36 cellular contexts compared by ENCODE assay signal in the genomic region with DNA sequence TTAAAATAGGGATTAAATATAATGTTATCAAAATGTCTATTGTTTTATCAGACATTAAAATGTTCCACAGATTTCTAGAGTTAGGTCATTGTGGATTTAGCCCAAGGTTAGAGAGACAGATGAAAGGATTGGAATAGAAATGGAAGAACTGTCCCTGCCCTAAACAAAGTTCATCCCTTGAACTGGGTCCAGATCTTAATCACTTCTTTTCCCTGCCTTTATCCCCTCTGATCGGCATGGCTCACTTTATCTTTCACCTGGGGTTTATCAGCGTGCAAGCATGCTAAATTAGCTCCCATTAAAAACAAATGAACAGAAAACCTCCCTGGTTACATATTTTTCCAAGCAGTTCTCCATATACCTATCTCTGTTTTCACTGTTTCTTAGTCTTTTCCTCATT. TPM values are rescaled to one million over a fixed set of nuclear protein-coding genes. Genes with fewer than 3 reads are reported as not detected.
A peak's percentile ranks its signal among the peaks of the same experiment; 100 is the strongest.
DNase-seq lines count a peak whose midpoint lies in the region; ATAC-seq, FAIRE-seq and TF ChIP-seq lines count a peak whose summit lies in the region.
"Had no signal": no experiment of that assay in that cellular context is flagged by ENCODE, and none has a peak within 500 bp of the region (broad histone marks: within the 10 kb centered on the region; RNA-seq: fewer than 3 reads in every experiment).

No MANE protein-coding gene starts in this region.

- CTCF ChIA-PET in HepG2 (lab: Yijun Ruan, JAX; ENCODE audit: low intra/inter-chr PET ratio, low total read pairs) = no interaction called here
- CTCF ChIA-PET in Caco-2 (lab: Charles Lee) = no interaction called here

- peak overlapping the region; percentile 51 for H3K4me2 ChIP-seq in HepG2 (ENCODE audit: low read depth, low read length)
- H3K4me2 ChIP-seq in hepatocyte = no peak overlapping the region
- H3K4me2 ChIP-seq: A549; BLaER1; BLaER1 treated with 17β-estradiol and CSF1 and Interleukin-3, amounts not matched to agents 10 nM and 100 nM had no signal

- no peak for TF ChIP-seq POLR2A in HepG2 (IDR thresholded peaks at IDR 0.05; ENCODE audit: insufficient read depth in 1 of 2, low read depth in 2 of 2, low read length in 2 of 2)
- TF ChIP-seq POLR2A in right lobe of liver (IDR thresholded peaks at IDR 0.05) = no peak

- peaks cover 10% of the 10 kb centered on the region for H3K9me3 ChIP-seq in HepG2 (ENCODE audit: low read length)
- H3K9me3 ChIP-seq in right lobe of liver = no peaks in the 10 kb centered on the region
- peaks cover 9% of the 10 kb centered on the region for H3K9me3 ChIP-seq in Caco-2
- H3K9me3 ChIP-seq in hepatocyte (ENCODE audit: low read depth) = no peaks in the 10 kb centered on the region
- no peaks in the 10 kb centered on the region for H3K9me3 ChIP-seq in small intestine (ENCODE audit: control insufficient read depth, low read depth)
- no peaks in the 10 kb centered on the region for H3K9me3 ChIP-seq in upper lobe of right lung
- H3K9me3 ChIP-seq: A549, BE2C had no signal

- no peak overlapping the region for H3K9ac ChIP-seq in HepG2 (ENCODE audit: insufficient read depth, low read depth, low read length)
- H3K9ac ChIP-seq: BLaER1; BLaER1 treated with 17β-estradiol and CSF1 and Interleukin-3, amounts not matched to agents 10 nM and 100 nM had no signal

- DNase-seq in HepG2 (ENCODE audit: low spot score) (peak; percentile 66), right lobe of liver (no peak), Caco-2 (no peak), hepatocyte (ENCODE audit: low spot score) (no peak), small intestine (peak; percentile 36), endothelial cell (ENCODE audit: low spot score) (no peak), upper lobe of right lung (no peak)
- DNase-seq in activated effector memory CD4-positive, alpha-beta T cell treated with Interleukin-2 at 50 U/mL for 16 hours = no peak
- DNase-seq: 8988T; ACHN; AML-193; BE2C; C1 segment of cervical spinal cord; Calu3; CD4-positive, alpha-beta memory T cell; CD4-positive, alpha-beta T cell; CD4-positive, CD25-positive, alpha-beta regulatory T cell; CD8-positive, alpha-beta memory T cell; CD8-positive, alpha-beta T cell; COR-L47; DMS 273 treated with DMSO at 0.1 percent for 48 hours; DMS153; DMS53; DMS79; DMS79 treated with DMSO at 0.1 percent for 48 hours; DND-41; EL had no signal

- ATAC-seq in HepG2 (peak; percentile 91), right lobe of liver (no peak), upper lobe of right lung (no peak)
- ATAC-seq: A549; CD8-positive, alpha-beta T cell had no signal

- H3K27ac Mint-ChIP-seq in Caco-2 (ENCODE audit: unreplicated experiment) (no peak overlapping the region), endothelial cell (ENCODE audit: unreplicated experiment) (no peak overlapping the region)
- H3K27ac Mint-ChIP-seq: B cell; CD14-positive monocyte; CD4-positive, alpha-beta T cell; CD4-positive, CD25-positive, alpha-beta regulatory T cell; CD8-positive, alpha-beta memory T cell; CD8-positive, alpha-beta T cell had no signal

- H3K27me3 ChIP-seq in HepG2 (ENCODE audit: control insufficient read depth in 1 of 2, insufficient read depth in 2 of 2, low read length in 2 of 2) (no peaks in the 10 kb centered on the region), right lobe of liver (no peaks in the 10 kb centered on the region), Caco-2 (replicated peaks; ENCODE audit: control insufficient read depth, insufficient read depth, low read length) (no peaks in the 10 kb centered on the region), hepatocyte (no peaks in the 10 kb centered on the region), small intestine (ENCODE audit: control insufficient read depth in 2 of 2, insufficient read depth in 2 of 2, low read length in 2 of 2) (no peaks in the 10 kb centered on the region), upper lobe of right lung (no peaks in the 10 kb centered on the region)
- H3K27me3 ChIP-seq: BLaER1; BLaER1 treated with 17β-estradiol and CSF1 and Interleukin-3, amounts not matched to agents 10 nM and 100 nM had no signal

- TF ChIP-seq EP300 in HepG2 (IDR thresholded peaks at IDR 0.05; ENCODE audit: low read depth in 2 of 2, low read length in 2 of 2) (peak in 1 of 2 experiments; percentile 55; a peak in 2 of 4 replicates), HepG2 (CRISPR knock-in tag; IDR thresholded peaks at IDR 0.05; ENCODE audit: borderline replicate concordance) (no peak)

- peak; percentile 21 for FAIRE-seq in HepG2 (lab: Jason Lieb, UNC)
- no peak for FAIRE-seq in small intestine (lab: Jason Lieb, UNC)
- FAIRE-seq: A204.1, A549, D721Med had no signal

- no peak overlapping the region for H3K4me3 ChIP-seq in HepG2 (replicated peaks in 1 of 3; ENCODE audit: insufficient read depth in 1 of 3, low read depth in 2 of 3, low read length in 3 of 3)
- no peak overlapping the region for H3K4me3 ChIP-seq in right lobe of liver
- no peak overlapping the region for H3K4me3 ChIP-seq in Caco-2 (ENCODE audit: low read depth, low read length)
- no peak overlapping the region for H3K4me3 ChIP-seq in hepatocyte
- no peak overlapping the region for H3K4me3 ChIP-seq in small intestine (ENCODE audit: low read depth in 1 of 2, low read length in 2 of 2)
- no peak overlapping the region for H3K4me3 ChIP-seq in upper lobe of right lung
- H3K4me3 ChIP-seq: A549; BLaER1; BLaER1 treated with 17β-estradiol and CSF1 and Interleukin-3, amounts not matched to agents 10 nM and 100 nM had no signal

- intact Hi-C loops in HepG2 (cut with micrococcal nuclease; ENCODE audit: unreplicated experiment) (loop anchor here (1.0 kb wide), 1 partner anchor 23 kb away; a partner anchor contains a TSS), right lobe of liver (cut with DNase I) (no loop called here), Caco-2 (cut with micrococcal nuclease; ENCODE audit: unreplicated experiment) (loop anchor here (1.0 kb wide), 1 partner anchor 9 kb away; no protein-coding TSS in a partner anchor), upper lobe of right lung (cut with DNase I) (no loop called here)

- 0% methylated on average over 2 of the region's 2 CpGs for WGBS in HepG2 (ENCODE audit: low lambda C conversion rate)
- WGBS in right lobe of liver (ENCODE audit: insufficient coverage, low coverage, low lambda C conversion rate, missing lambda C conversion rate) = 27% methylated on average over 2 of the region's 2 CpGs
- WGBS in hepatocyte (ENCODE audit: low lambda C conversion rate, missing lambda C conversion rate) = 51% methylated on average over 2 of the region's 2 CpGs
- WGBS in small intestine, 3 donors = 20 to 61% (median 30%) methylated on average over 2 of the region's 2 CpGs

- H3K4me1 ChIP-seq in HepG2 (ENCODE audit: insufficient read depth, low read length) (peaks cover 49% of the 10 kb centered on the region), right lobe of liver (no peaks in the 10 kb centered on the region), Caco-2 (peaks cover 16% of the 10 kb centered on the region), hepatocyte (ENCODE audit: insufficient read depth) (no peaks in the 10 kb centered on the region), small intestine (ENCODE audit: control insufficient read depth in 2 of 2, insufficient read depth in 1 of 2, low read depth in 1 of 2, low read length in 1 of 2) (no peaks in the 10 kb centered on the region), upper lobe of right lung (no peaks in the 10 kb centered on the region)
- H3K4me1 ChIP-seq: A549, BE2C, BLaER1 had no signal

- H3K36me3 Mint-ChIP-seq in Caco-2 (ENCODE audit: insufficient read depth, unreplicated experiment) (peaks cover 4% of the 10 kb centered on the region), endothelial cell (ENCODE audit: low read depth, unreplicated experiment) (peaks cover 10% of the 10 kb centered on the region)
- H3K36me3 Mint-ChIP-seq: CD14-positive monocyte; CD4-positive, CD25-positive, alpha-beta regulatory T cell; CD8-positive, alpha-beta memory T cell; CD8-positive, alpha-beta T cell had no signal

- H3K27ac ChIP-seq in HepG2 (ENCODE audit: extremely low read length, insufficient read depth, low read length) = peak overlapping the region; percentile 47
- no peak overlapping the region for H3K27ac ChIP-seq in right lobe of liver
- H3K27ac ChIP-seq in hepatocyte = peak overlapping the region; percentile 20
- H3K27ac ChIP-seq in small intestine (ENCODE audit: low read depth in 1 of 2, low read length in 1 of 2) = no peak overlapping the region
- H3K27ac ChIP-seq in upper lobe of right lung = no peak overlapping the region
- H3K27ac ChIP-seq: 22Rv1; A549; BLaER1; BLaER1 treated with 17β-estradiol and CSF1 and Interleukin-3, amounts not matched to agents 10 nM and 100 nM; C4-2B had no signal

- TF ChIP-seq CTCF in HepG2 (CRISPR knock-in tag; IDR thresholded peaks at IDR 0.05) = no peak
- no peak for TF ChIP-seq CTCF in right lobe of liver (IDR thresholded peaks at IDR 0.05)
- TF ChIP-seq CTCF in Caco-2 (IDR thresholded peaks at IDR 0.05; ENCODE audit: insufficient read depth in 1 of 2, low read depth in 1 of 2, low read length in 1 of 2, severe bottlenecking in 1 of 2, unreplicated experiment in 1 of 2) = no peak
- TF ChIP-seq CTCF in hepatocyte (IDR thresholded peaks at IDR 0.05; ENCODE audit: poor library complexity) = no peak
- TF ChIP-seq CTCF in endothelial cell (IDR thresholded peaks at IDR 0.05; ENCODE audit: unreplicated experiment) = no peak
- no peak for TF ChIP-seq CTCF in upper lobe of right lung (IDR thresholded peaks at IDR 0.05)

- H3K4me3 Mint-ChIP-seq in Caco-2 (ENCODE audit: unreplicated experiment) (peak overlapping the region; percentile 14), endothelial cell (ENCODE audit: unreplicated experiment) (no peak overlapping the region)
- H3K4me3 Mint-ChIP-seq: B cell; CD14-positive monocyte; CD4-positive, alpha-beta memory T cell; CD4-positive, alpha-beta T cell; CD4-positive, CD25-positive, alpha-beta regulatory T cell; CD8-positive, alpha-beta memory T cell; CD8-positive, alpha-beta T cell had no signal

- BruUV-seq in HepG2 (replicated peaks; lab: Mats Ljungman, UMichigan) (no TSS peak), Caco-2 (replicated peaks; lab: Mats Ljungman, UMichigan) (no TSS peak)

- TF ChIP-seq RAD21 in HepG2 (CRISPR knock-in tag; IDR thresholded peaks at IDR 0.05) = no peak

- in situ Hi-C loops in HepG2 (cut with HindIII; ENCODE audit: extremely low pct_ligation_motif_present, low pct_unique_long_range_greater_than_20kb) = no loop called here

- H3K36me3 ChIP-seq in HepG2 (replicated peaks in 1 of 2; ENCODE audit: control insufficient read depth in 1 of 2, insufficient read depth in 2 of 2, low read length in 2 of 2) = no peaks in the 10 kb centered on the region
- no peaks in the 10 kb centered on the region for H3K36me3 ChIP-seq in right lobe of liver
- no peaks in the 10 kb centered on the region for H3K36me3 ChIP-seq in Caco-2 (ENCODE audit: control insufficient read depth, insufficient read depth, low read length)
- H3K36me3 ChIP-seq in hepatocyte (replicated peaks; ENCODE audit: insufficient read depth, low read depth) = no peaks in the 10 kb centered on the region
- no peaks in the 10 kb centered on the region for H3K36me3 ChIP-seq in small intestine (ENCODE audit: control insufficient read depth in 2 of 2, insufficient read depth in 2 of 2, low read length in 2 of 2)
- no peaks in the 10 kb centered on the region for H3K36me3 ChIP-seq in upper lobe of right lung
- H3K36me3 ChIP-seq: BE2C, BLaER1 had no signal

- H3K9me3 Mint-ChIP-seq in Caco-2 (ENCODE audit: unreplicated experiment) (peaks cover 44% of the 10 kb centered on the region), endothelial cell (ENCODE audit: unreplicated experiment) (peaks cover 5% of the 10 kb centered on the region)

- H4K20me1 ChIP-seq in HepG2 (ENCODE audit: insufficient read depth, low read length) (no peaks in the 10 kb centered on the region), hepatocyte (ENCODE audit: insufficient read depth, poor library complexity, severe bottlenecking) (no peaks in the 10 kb centered on the region)
- H4K20me1 ChIP-seq: BLaER1; BLaER1 treated with 17β-estradiol and CSF1 and Interleukin-3, amounts not matched to agents 10 nM and 100 nM had no signal

- H3K9me2 ChIP-seq in hepatocyte (replicated peaks; ENCODE audit: insufficient read depth) = no peaks in the 10 kb centered on the region

- H2AFZ ChIP-seq in HepG2 (ENCODE audit: low read length) (no peak overlapping the region), hepatocyte (no peak overlapping the region)

- H3K79me2 ChIP-seq in HepG2 (ENCODE audit: insufficient read depth, low read length) (no peaks in the 10 kb centered on the region), hepatocyte (no peaks in the 10 kb centered on the region)

- peaks cover 20% of the 10 kb centered on the region for H3K4me1 Mint-ChIP-seq in Caco-2 (ENCODE audit: low read depth, unreplicated experiment)
- H3K4me1 Mint-ChIP-seq in endothelial cell (ENCODE audit: unreplicated experiment) = no peaks in the 10 kb centered on the region
- H3K4me1 Mint-ChIP-seq: B cell; CD8-positive, alpha-beta memory T cell had no signal

- POLR2A ChIA-PET in HepG2 (lab: Yijun Ruan, JAX) (interaction anchor here (0.8 kb wide), 1 partner anchor 24 kb away, joined by 5 read pairs; a partner anchor contains a TSS), Caco-2 (lab: Charles Lee) (no interaction called here)

- no peaks in the 10 kb centered on the region for H3K27me3 Mint-ChIP-seq in Caco-2 (ENCODE audit: insufficient read depth, unreplicated experiment)
- peaks cover 10% of the 10 kb centered on the region for H3K27me3 Mint-ChIP-seq in endothelial cell (ENCODE audit: unreplicated experiment)

RNA-seq across cellular contexts. Expression of a gene that starts 23.4 kb away (rescaled TPM):
- total RNA-seq in HepG2 (2016; rRNA removed; fragmentation: Illumina TruSeq; extraction: Trizol) = 27.2 and 47.1 TPM in 2 replicates
- 11.8 and 17.4 TPM in 2 replicates for total RNA-seq in HepG2 (2016; cell fraction: cytosol; rRNA removed; fragmentation: Illumina TruSeq; extraction: Trizol; ENCODE audit: low read depth)
- total RNA-seq in HepG2 (2016; cell fraction: insoluble cytoplasmic fraction; rRNA removed; fragmentation: Illumina TruSeq; extraction: Trizol) = 25.5 and 51.3 TPM in 2 replicates
- total RNA-seq in HepG2 (2016; cell fraction: membrane; rRNA removed; fragmentation: Illumina TruSeq; extraction: Trizol) = 9.4 and 9.9 TPM in 2 replicates
- 100 and 117 TPM in 2 replicates for total RNA-seq in HepG2 (2016; cell fraction: nucleus; rRNA removed; fragmentation: Illumina TruSeq; extraction: Trizol)
- polyA plus RNA-seq in HepG2 (2011; rRNA removed) = 70.6 and 81.6 TPM in 2 replicates
- 10.8 and 12.2 TPM in 2 replicates for polyA plus RNA-seq in HepG2 (2011; cell fraction: cytosol; rRNA removed)
- polyA plus RNA-seq in HepG2 (2011; cell fraction: nucleus; rRNA removed) = 336 and 397 TPM in 2 replicates
- 62.3 and 76.1 TPM in 2 replicates for polyA plus RNA-seq in HepG2 (2012)
- 1.0 and 1.9 TPM in 2 replicates for polyA plus RNA-seq in HepG2 (2016; cell fraction: cytosol; fragmentation: Illumina TruSeq; extraction: Trizol; ENCODE audit: low read depth)
- 50.3 and 50.9 TPM in 2 replicates for polyA plus RNA-seq in HepG2 (2016; cell fraction: insoluble cytoplasmic fraction; fragmentation: Illumina TruSeq; extraction: Trizol; ENCODE audit: low read depth)
- 3.7 and 3.8 TPM in 2 replicates for polyA plus RNA-seq in HepG2 (2016; cell fraction: membrane; fragmentation: Illumina TruSeq; extraction: Trizol; ENCODE audit: low read depth)
- 268 and 280 TPM in 2 replicates for polyA plus RNA-seq in HepG2 (2016; cell fraction: nucleus; fragmentation: Illumina TruSeq; extraction: Trizol; ENCODE audit: insufficient read depth, low read depth)
- 8.6 and 10.0 TPM in 2 replicates for polyA minus RNA-seq in HepG2 (2011; rRNA and poly(A)+ RNA removed; ENCODE audit: low replicate concordance)
- polyA minus RNA-seq in HepG2 (2011; cell fraction: cytosol; rRNA and poly(A)+ RNA removed) = 4.7 and 5.7 TPM in 2 replicates
- polyA minus RNA-seq in HepG2 (2011; cell fraction: nucleus; rRNA and poly(A)+ RNA removed) = 125 and 143 TPM in 2 replicates
- total RNA-seq in right lobe of liver = 10 to 100 TPM; 19.9 to 35.6 (median 32.0) TPM
- total RNA-seq in Caco-2 (2022) = 127 and 137 TPM in 2 replicates
- total RNA-seq in hepatocyte = 104 and 126 TPM in 2 replicates
- polyA plus RNA-seq in hepatocyte = 121 and 168 TPM in 2 replicates
- polyA plus RNA-seq in small intestine = 10 to 100 TPM; 43.8 to 65.8 (median 46.2) TPM
- total RNA-seq in endothelial cell (ENCODE audit: unreplicated experiment) = 242 TPM
- 122 TPM for total RNA-seq in upper lobe of right lung

RNA-seq across cellular contexts. Expression of a gene that starts 55.8 kb away (rescaled TPM):
- total RNA-seq in HepG2 (2016; rRNA removed; fragmentation: Illumina TruSeq; extraction: Trizol) (0.07 and 0.20 TPM in 2 replicates), right lobe of liver (1 to 10 TPM; 2.3 to 9.8 (median 3.9) TPM), Caco-2 (2022) (68.0 and 80.4 TPM in 2 replicates), hepatocyte (59.6 and 63.3 TPM in 2 replicates), endothelial cell (ENCODE audit: unreplicated experiment) (353 TPM), upper lobe of right lung (55.1 TPM)
- total RNA-seq in HepG2 (2016; cell fraction: cytosol; rRNA removed; fragmentation: Illumina TruSeq; extraction: Trizol; ENCODE audit: low read depth) = not detected in 2 replicates
- total RNA-seq in HepG2 (2016; cell fraction: insoluble cytoplasmic fraction; rRNA removed; fragmentation: Illumina TruSeq; extraction: Trizol) = 0.09 and 0.13 TPM in 2 replicates
- 0.06 and 0.14 TPM in 2 replicates for total RNA-seq in HepG2 (2016; cell fraction: membrane; rRNA removed; fragmentation: Illumina TruSeq; extraction: Trizol)
- 0.06 TPM in 1 of 2 replicates, not detected in the other for total RNA-seq in HepG2 (2016; cell fraction: nucleus; rRNA removed; fragmentation: Illumina TruSeq; extraction: Trizol)
- polyA plus RNA-seq in HepG2 (2011; rRNA removed) (0.05 and 0.11 TPM in 2 replicates), hepatocyte (57.7 and 62.4 TPM in 2 replicates), small intestine (10 to 100 TPM; 10.8 to 33.0 (median 18.1) TPM)
- polyA plus RNA-seq in HepG2 (2011; cell fraction: cytosol; rRNA removed) = 0.08 and 0.11 TPM in 2 replicates
- 0.05 TPM in 2 replicates for polyA plus RNA-seq in HepG2 (2011; cell fraction: nucleus; rRNA removed)
- polyA plus RNA-seq in HepG2 (2012) = 0.05 and 0.16 TPM in 2 replicates
- polyA plus RNA-seq in HepG2 (2016; cell fraction: cytosol; fragmentation: Illumina TruSeq; extraction: Trizol; ENCODE audit: low read depth) = 0.02 TPM in 1 of 2 replicates, not detected in the other
- polyA plus RNA-seq in HepG2 (2016; cell fraction: insoluble cytoplasmic fraction; fragmentation: Illumina TruSeq; extraction: Trizol; ENCODE audit: low read depth) = 0.08 and 0.23 TPM in 2 replicates
- polyA plus RNA-seq in HepG2 (2016; cell fraction: membrane; fragmentation: Illumina TruSeq; extraction: Trizol; ENCODE audit: low read depth) = 0.05 TPM in 1 of 2 replicates, not detected in the other
- polyA plus RNA-seq in HepG2 (2016; cell fraction: nucleus; fragmentation: Illumina TruSeq; extraction: Trizol; ENCODE audit: insufficient read depth, low read depth) = 0.19 and 0.23 TPM in 2 replicates
- 0.08 and 0.63 TPM in 2 replicates for polyA minus RNA-seq in HepG2 (2011; rRNA and poly(A)+ RNA removed; ENCODE audit: low replicate concordance)
- polyA minus RNA-seq in HepG2 (2011; cell fraction: cytosol; rRNA and poly(A)+ RNA removed) = 0.18 TPM in 1 of 2 replicates, not detected in the other
- 0.13 TPM in 1 of 2 replicates, not detected in the other for polyA minus RNA-seq in HepG2 (2011; cell fraction: nucleus; rRNA and poly(A)+ RNA removed)
- polyA plus RNA-seq: CD14-positive monocyte had no signal

Comparison
In these comparisons a context has a peak if more than half of its experiments do, and no peak if none do; other contexts are left out.
1. DNase-seq: peak in HepG2 (single experiment) and small intestine (single experiment); none in right lobe of liver (0 of 3), Caco-2 (0 of 2), hepatocyte (single experiment), endothelial cell (single experiment), upper lobe of right lung (single experiment) and activated effector memory CD4-positive, alpha-beta T cell treated with Interleukin-2 at 50 U/mL for 16 hours (single experiment).
2. H3K27ac ChIP-seq: peak in HepG2 (single experiment) and hepatocyte (single experiment); none in right lobe of liver (0 of 3), small intestine (0 of 2) and upper lobe of right lung (single experiment).
3. intact Hi-C loops: an anchor here in HepG2 (1.0 kb wide) and Caco-2 (1.0 kb wide); none called in right lobe of liver and upper lobe of right lung.